In the genomic region with DNA sequence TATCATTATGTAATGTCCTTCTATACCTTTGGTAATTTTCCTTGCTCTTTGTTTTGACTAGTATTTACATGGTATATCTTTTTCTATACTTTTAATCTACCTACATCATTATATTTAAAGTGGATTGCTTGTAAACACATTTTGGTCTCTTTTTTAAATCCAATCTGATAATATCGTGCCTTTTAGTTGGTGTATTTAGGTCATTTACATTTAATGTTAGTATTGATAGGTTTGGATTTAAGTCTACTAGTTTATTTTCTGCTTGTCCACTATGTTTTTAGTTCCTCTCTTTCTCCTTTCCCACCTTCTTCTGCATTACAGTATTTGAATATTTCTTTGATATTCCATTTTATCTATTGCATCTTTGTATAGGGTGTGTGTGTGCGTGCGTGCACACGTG, we compare ENCODE assay signal across 27 cellular contexts.
"Had no signal": no experiment of that assay in that cellular context is flagged by ENCODE, and none has a peak within 500 bp of the region (broad histone marks: within the 10 kb centered on the region; RNA-seq: fewer than 3 reads in every experiment).

No MANE protein-coding gene starts in this region.

- H3K36me3 ChIP-seq: colonic mucosa, esophagus muscularis mucosa, esophagus squamous epithelium, gastrocnemius medialis, gastroesophageal sphincter, heart left ventricle, heart right ventricle had no signal

- DNase-seq: colonic mucosa; cortex of kidney; dermis blood vessel endothelial cell; dorsolateral prefrontal cortex; effector CD4-positive, alpha-beta T cell; effector CD8-positive, alpha-beta T cell; effector memory CD4-positive, alpha-beta T cell; effector memory CD8-positive, alpha-beta T cell; endodermal cell; erythroblast; esophagus squamous epithelium; foreskin fibroblast; foreskin keratinocyte; foreskin melanocyte; gastrocnemius medialis; glutamatergic neuron; head of caudate nucleus; heart left ventricle; heart right ventricle had no signal

- FAIRE-seq: endometrium, endothelial cell of umbilical vein had no signal

- ATAC-seq: effector memory CD8-positive, alpha-beta T cell; esophagus mucosa; foreskin keratinocyte; gastrocnemius medialis; gastroesophageal sphincter; heart left ventricle; heart right ventricle had no signal

- H3K4me1 ChIP-seq: colonic mucosa, esophagus muscularis mucosa, esophagus squamous epithelium, foreskin keratinocyte, gastrocnemius medialis, gastroesophageal sphincter, heart left ventricle, heart right ventricle had no signal

- H3K79me2 ChIP-seq: hepatocyte had no signal

- H3K9me3 ChIP-seq: colonic mucosa, esophagus muscularis mucosa, esophagus squamous epithelium, gastrocnemius medialis, gastroesophageal sphincter had no signal

- H2AFZ ChIP-seq: hepatocyte had no signal

- H3K27me3 ChIP-seq: colonic mucosa, dorsolateral prefrontal cortex, esophagus muscularis mucosa, esophagus squamous epithelium, foreskin keratinocyte, gastrocnemius medialis, gastroesophageal sphincter, heart left ventricle, heart right ventricle, hepatocyte had no signal

- H3K27ac ChIP-seq: colonic mucosa, coronary artery, dorsolateral prefrontal cortex, epithelial cell of prostate, esophagus muscularis mucosa, esophagus squamous epithelium, foreskin keratinocyte, gastrocnemius medialis, gastroesophageal sphincter, heart left ventricle, heart right ventricle, hepatocyte had no signal

- H3K4me3 ChIP-seq: colonic mucosa, coronary artery, dorsolateral prefrontal cortex, esophagus muscularis mucosa, esophagus squamous epithelium, gastrocnemius medialis, gastroesophageal sphincter, heart left ventricle, heart right ventricle, hepatocyte had no signal

- H3K4me2 ChIP-seq: hepatocyte had no signal
